Comparison of ENCODE assay signal across 19 cellular contexts in the genomic region with DNA sequence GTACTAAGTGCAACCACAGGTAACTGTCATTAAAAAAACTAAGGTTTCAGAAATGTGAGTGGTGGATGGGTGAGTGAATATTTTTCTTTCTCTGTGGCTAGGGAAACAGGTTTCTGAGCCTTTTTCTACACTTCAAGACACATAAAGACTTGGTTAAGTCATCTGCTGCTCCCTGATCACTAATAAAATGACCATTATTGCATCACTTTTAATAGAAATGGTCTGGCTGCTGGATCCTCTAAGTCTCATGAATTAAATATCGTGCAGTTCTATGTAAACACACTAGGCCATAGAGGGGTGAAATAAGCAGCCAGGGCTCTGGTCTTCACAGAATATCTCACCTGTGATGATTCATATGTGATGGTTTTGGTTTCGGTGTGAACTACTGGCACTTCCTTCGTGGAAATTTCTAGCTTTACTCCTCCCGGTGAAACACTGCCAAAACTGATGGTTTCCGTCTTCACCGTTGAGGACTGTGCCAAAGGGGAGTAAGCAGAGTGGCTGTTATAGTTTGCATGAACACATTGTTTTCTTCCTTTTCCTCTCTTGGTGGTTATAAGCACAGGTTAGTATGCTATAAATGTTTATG.
"Had no signal": no experiment of that assay in that cellular context is flagged by ENCODE, and none has a peak within 500 bp of the region (broad histone marks: within the 10 kb centered on the region; RNA-seq: fewer than 3 reads in every experiment).

No MANE protein-coding gene starts in this region.

- H3K36me3 ChIP-seq: brain microvascular endothelial cell had no signal

- H3K27me3 ChIP-seq: brain microvascular endothelial cell, foreskin keratinocyte, upper lobe of left lung had no signal

- ATAC-seq: activated T-cell treated with anti-CD3 and anti-CD28 coated beads, Interleukin-2, amount 50 U/mL, for 4 hours; foreskin keratinocyte; natural killer cell; right cardiac atrium had no signal

- H3K4me3 Mint-ChIP-seq: activated T-cell treated with anti-CD3 and anti-CD28 coated beads, Interleukin-2, amount 50 U/mL, for 4 hours; memory B cell; natural killer cell had no signal

- H3K36me3 Mint-ChIP-seq: memory B cell, natural killer cell had no signal

- H3K27ac ChIP-seq: brain microvascular endothelial cell, foreskin keratinocyte, left ventricle myocardium inferior, upper lobe of left lung had no signal

- H3K4me3 ChIP-seq: left ventricle myocardium inferior, upper lobe of left lung had no signal

- H3K9me3 Mint-ChIP-seq: activated T-cell treated with anti-CD3 and anti-CD28 coated beads, Interleukin-2, amount 50 U/mL, for 4 hours; memory B cell; natural killer cell had no signal

- H3K4me1 Mint-ChIP-seq: natural killer cell had no signal

- H3K4me1 ChIP-seq: foreskin keratinocyte, left ventricle myocardium inferior, upper lobe of left lung had no signal

- H3K27ac Mint-ChIP-seq: memory B cell, natural killer cell had no signal

- H3K9me3 ChIP-seq: left ventricle myocardium inferior, upper lobe of left lung had no signal

- DNase-seq: activated CD4-positive, alpha-beta T cell treated with anti-CD3 and anti-CD28 coated beads, Interleukin-2, amount 50 U/mL, for 1 hour; activated gamma-delta T cell; activated T-cell treated with anti-CD3 and anti-CD28 coated beads, Interleukin-2, amount 50 U/mL, for 4 hours; anterior cingulate cortex; brain microvascular endothelial cell; cortex of kidney; effector CD8-positive, alpha-beta T cell; foreskin keratinocyte; glutamatergic neuron; hypothalamus; left ventricle myocardium inferior; natural killer cell; nucleus accumbens; right cardiac atrium; small intestine; stimulated activated CD4-positive, alpha-beta T cell treated with anti-CD3 and anti-CD28 coated beads, Interleukin-4, amount 100 ng/mL, for 24 hours; stimulated activated naive CD4-positive, alpha-beta T cell treated with Interleukin-2 at 50 U/mL for 16 hours; upper lobe of left lung had no signal
